In the genomic region with DNA sequence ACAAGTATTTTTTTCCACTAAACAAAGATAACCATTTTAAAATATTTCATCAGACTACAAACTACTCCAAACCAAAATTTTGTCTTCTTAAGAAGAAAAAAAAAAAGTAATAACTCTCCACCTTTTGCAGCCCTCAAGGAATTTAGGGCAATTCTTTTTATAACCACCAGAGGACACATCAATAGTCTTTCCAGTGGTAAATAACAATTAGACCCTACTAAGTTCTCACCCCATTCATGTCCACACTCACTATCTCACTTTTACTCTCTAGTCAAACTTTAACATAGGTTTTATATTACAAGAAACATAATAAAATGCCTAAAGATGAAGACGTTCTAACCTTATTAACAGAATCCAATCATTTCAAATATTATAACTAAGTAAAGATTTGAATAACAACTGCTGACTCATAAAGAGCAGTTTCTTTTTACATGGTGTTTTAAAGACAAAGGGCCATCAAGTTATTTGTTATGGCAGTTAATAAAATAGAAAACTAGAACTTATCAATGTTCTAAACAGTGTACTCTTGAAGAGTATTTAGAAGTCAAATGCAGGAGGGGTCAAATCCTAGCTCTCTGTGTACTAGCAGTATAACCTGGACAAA, we compare ENCODE assay signal across 10 cellular contexts. TPM values are rescaled to one million over a fixed set of nuclear protein-coding genes. Genes with fewer than 3 reads are reported as not detected.
DNase-seq lines count a peak whose midpoint lies in the region; ATAC-seq and TF ChIP-seq lines count a peak whose summit lies in the region.
"Had no signal": no experiment of that assay in that cellular context is flagged by ENCODE, and none has a peak within 500 bp of the region (broad histone marks: within the 10 kb centered on the region; RNA-seq: fewer than 3 reads in every experiment).

No MANE protein-coding gene starts in this region.

- no peaks in the 10 kb centered on the region for H3K9me3 Mint-ChIP-seq in endothelial cell (ENCODE audit: unreplicated experiment)

- no peaks in the 10 kb centered on the region for H3K4me1 Mint-ChIP-seq in endothelial cell (ENCODE audit: unreplicated experiment)

- peaks cover 2% of the 10 kb centered on the region for H3K27me3 Mint-ChIP-seq in endothelial cell (ENCODE audit: unreplicated experiment)

- no peak overlapping the region for H3K27ac Mint-ChIP-seq in endothelial cell (ENCODE audit: unreplicated experiment)

- TF ChIP-seq CTCF in endothelial cell (IDR thresholded peaks at IDR 0.05; ENCODE audit: unreplicated experiment) (peak; percentile 68), GM20000 (IDR thresholded peaks at IDR 0.05; ENCODE audit: extremely low read depth, missing control alignments) (no peak), omental fat pad (IDR thresholded peaks at IDR 0.05) (no peak)

- H3K36me3 Mint-ChIP-seq in endothelial cell (ENCODE audit: low read depth, unreplicated experiment) = no peaks in the 10 kb centered on the region

- ATAC-seq in GM21447 (IDR thresholded peaks at IDR 0.05; ENCODE audit: unreplicated experiment) (peak; percentile 58), HG03521 (IDR thresholded peaks at IDR 0.05; ENCODE audit: unreplicated experiment) (peak; percentile 54), GM18873 (IDR thresholded peaks at IDR 0.05; ENCODE audit: low FRiP score, unreplicated experiment) (no peak), omental fat pad (ENCODE audit: low FRiP score) (no peak)

- DNase-seq in ELR (ENCODE audit: low read depth) (peak; percentile 31), endothelial cell (ENCODE audit: low spot score) (no peak), GM20000 (ENCODE audit: low spot score) (no peak), omental fat pad (ENCODE audit: low spot score) (no peak)
- DNase-seq in activated naive CD4-positive, alpha-beta T cell treated with Interleukin-2 at 50 U/mL for 16 hours = no peak

- H3K4me3 Mint-ChIP-seq in endothelial cell (ENCODE audit: unreplicated experiment) = no peak overlapping the region

RNA-seq across cellular contexts. Expression of gene CCDC39, which starts 33.0 kb away (rescaled TPM):
- total RNA-seq in endothelial cell (ENCODE audit: unreplicated experiment) = 0.46 TPM
- 1 to 10 TPM in 1 of 4 donors, under 1 TPM in 2, not detected in 1; 0.28 to 1.2 (median 0.38) TPM for total RNA-seq in omental fat pad
- total RNA-seq: activated CD8-positive, alpha-beta memory T cell treated with anti-CD3 and anti-CD28 coated beads for 36 hours; lung microvascular endothelial cell had no signal

RNA-seq across cellular contexts. Expression of gene TTC14, which starts 44.3 kb away (rescaled TPM):
- total RNA-seq in endothelial cell (ENCODE audit: unreplicated experiment) (40.4 TPM), omental fat pad (10 to 100 TPM; 35.7 to 53.1 (median 44.0) TPM)

Comparison
In these comparisons a context has a peak if more than half of its experiments do, and no peak if none do; other contexts are left out.
1. ATAC-seq: peak in GM21447 (single experiment) and HG03521 (single experiment); none in GM18873 (single experiment) and omental fat pad (single experiment).